In the genomic region with DNA sequence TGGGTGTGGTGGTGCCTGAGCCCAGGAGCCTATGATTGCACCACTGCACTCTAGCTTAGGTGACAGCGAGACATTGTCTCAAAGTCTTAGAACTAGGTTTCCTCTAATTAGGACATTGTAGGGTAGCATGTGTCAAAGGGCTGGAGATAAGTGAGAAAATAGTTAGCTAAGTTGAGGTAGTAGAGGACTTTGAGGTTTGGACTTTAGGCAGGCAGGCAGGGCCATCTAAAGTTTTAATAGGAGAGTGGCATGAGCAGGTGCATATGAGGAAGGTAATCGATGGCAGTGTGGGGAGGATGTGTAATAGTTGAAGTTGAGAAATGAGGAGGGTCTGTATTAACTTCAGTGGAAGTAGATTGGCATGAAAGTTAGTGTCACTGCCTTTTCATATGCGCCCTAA, we compare ENCODE assay signal across 22 cellular contexts.
"Had no signal": no experiment of that assay in that cellular context is flagged by ENCODE, and none has a peak within 500 bp of the region (broad histone marks: within the 10 kb centered on the region; RNA-seq: fewer than 3 reads in every experiment).

No MANE protein-coding gene starts in this region.

- ATAC-seq: activated T-cell treated with anti-CD3 and anti-CD28 coated beads, Interleukin-2, amount 50 U/mL, for 72 hours; body of pancreas; foreskin keratinocyte; left lung had no signal

- H3K27me3 ChIP-seq: body of pancreas, foreskin keratinocyte, hepatocyte, left lung, thyroid gland had no signal

- H3K4me3 ChIP-seq: body of pancreas, hepatocyte, left lung, thyroid gland had no signal

- DNase-seq: activated CD4-positive, alpha-beta T cell treated with anti-CD3 and anti-CD28 coated beads for 1 hour; activated CD8-positive, alpha-beta memory T cell treated with anti-CD3 and anti-CD28 coated beads for 24 hours; activated CD8-positive, alpha-beta memory T cell treated with anti-CD3 and anti-CD28 coated beads, Interleukin-2, amount 50 U/mL, for 48 hours; activated gamma-delta T cell; activated T-cell treated with anti-CD3 and anti-CD28 coated beads, Interleukin-2, amount 50 U/mL, for 72 hours; body of pancreas; caudate nucleus; endodermal cell; foreskin keratinocyte; left lung; stimulated activated CD4-positive, alpha-beta T cell treated with anti-CD3 and anti-CD28 coated beads, Interleukin-12 subunit alpha, Interleukin-12 subunit beta, amount 100 ng/mL, for 4 hours; stimulated activated CD4-positive, alpha-beta T cell treated with anti-CD3 and anti-CD28 coated beads, Interleukin-1b, Interleukin-23, amount 100 ng/mL, for 48 hours; stimulated activated CD8-positive, alpha-beta memory T cell treated with anti-CD3 and anti-CD28 coated beads, Interleukin-4, amount 100 ng/mL, for 48 hours; stimulated activated naive CD4-positive, alpha-beta T cell treated with Interleukin-2 at 50 U/mL for 16 hours; T-helper 2 cell; thyroid gland had no signal

- H2AFZ ChIP-seq: hepatocyte had no signal

- H3K4me1 ChIP-seq: body of pancreas, foreskin keratinocyte had no signal

- H3K4me2 ChIP-seq: hepatocyte had no signal

- H3K9me3 Mint-ChIP-seq: activated naive CD4-positive, alpha-beta T cell treated with anti-CD3 and anti-CD28 coated beads, Interleukin-2, amount 50 U/mL, for 24 hours; activated T-cell treated with anti-CD3 and anti-CD28 coated beads, Interleukin-2, amount 50 U/mL, for 72 hours; endodermal cell; nephron had no signal

- H3K9me3 ChIP-seq: body of pancreas, left lung, thyroid gland had no signal

- H3K27ac Mint-ChIP-seq: activated naive CD4-positive, alpha-beta T cell treated with anti-CD3 and anti-CD28 coated beads, Interleukin-2, amount 50 U/mL, for 24 hours; activated T-cell treated with anti-CD3 and anti-CD28 coated beads, Interleukin-2, amount 50 U/mL, for 72 hours; nephron had no signal

- H3K36me3 ChIP-seq: left lung, thyroid gland had no signal

- H3K27ac ChIP-seq: body of pancreas, epithelial cell of prostate, foreskin keratinocyte, hepatocyte, thyroid gland, VCaP had no signal

- H3K4me3 Mint-ChIP-seq: activated T-cell treated with anti-CD3 and anti-CD28 coated beads, Interleukin-2, amount 50 U/mL, for 72 hours; endodermal cell; nephron had no signal

- H3K27me3 Mint-ChIP-seq: activated naive CD4-positive, alpha-beta T cell treated with anti-CD3 and anti-CD28 coated beads, Interleukin-2, amount 50 U/mL, for 24 hours; progenitor cell of endocrine pancreas had no signal
